ENCODE assay signal across 27 cellular contexts in genomic region chr13:94315188-94315587, GRCh38.
"Had no signal": no experiment of that assay in that cellular context is flagged by ENCODE, and none has a peak within 500 bp of the region (broad histone marks: within the 10 kb centered on the region; RNA-seq: fewer than 3 reads in every experiment).

No MANE protein-coding gene starts in this region.

- H3K9me3 Mint-ChIP-seq: activated naive CD4-positive, alpha-beta T cell treated with anti-CD3 and anti-CD28 coated beads for 36 hours; activated T-cell treated with anti-CD3 and anti-CD28 coated beads, Interleukin-2, amount 50 U/mL, for 4 hours; activated T-helper 17 cell treated with anti-CD3 and anti-CD28 coated beads, Interleukin-2, amount 50 U/mL, for 72 hours had no signal

- FAIRE-seq: TTC549 had no signal

- H3K27me3 ChIP-seq: adrenal gland, Peyer's patch had no signal

- H3K4me3 ChIP-seq: adrenal gland, Peyer's patch had no signal

- H3K27me3 Mint-ChIP-seq: activated naive CD8-positive, alpha-beta T cell; activated T-helper 17 cell treated with anti-CD3 and anti-CD28 coated beads, Interleukin-2, amount 50 U/mL, for 72 hours had no signal

- H3K4me2 ChIP-seq: KMS-11 had no signal

- H3K4me3 Mint-ChIP-seq: activated CD8-positive, alpha-beta T cell treated with anti-CD3 and anti-CD28 coated beads, Interleukin-2, amount 10 ng/mL, durations not matched to agents 7 days and 5 days; activated naive CD4-positive, alpha-beta T cell treated with anti-CD3 and anti-CD28 coated beads for 36 hours; activated naive CD8-positive, alpha-beta T cell; activated T-cell treated with anti-CD3 and anti-CD28 coated beads, Interleukin-2, amount 50 U/mL, for 4 hours; activated T-helper 17 cell treated with anti-CD3 and anti-CD28 coated beads, Interleukin-2, amount 50 U/mL, for 72 hours had no signal

- DNase-seq: activated CD4-positive, alpha-beta T cell treated with anti-CD3 and anti-CD28 coated beads for 4 hours; activated CD4-positive, alpha-beta T cell treated with anti-CD3 and anti-CD28 coated beads, Interleukin-2, amount 50 U/mL, for 4 hours; activated CD8-positive, alpha-beta T cell treated with anti-CD3 and anti-CD28 coated beads, Interleukin-2, amount 10 ng/mL, durations not matched to agents 7 days and 5 days; activated gamma-delta T cell; activated naive CD4-positive, alpha-beta T cell treated with anti-CD3 and anti-CD28 coated beads for 36 hours; activated T-cell treated with anti-CD3 and anti-CD28 coated beads, Interleukin-2, amount 50 U/mL, for 4 hours; adrenal gland; anterior cingulate cortex; central memory CD4-positive, alpha-beta T cell; MM.1S; NCI-H1105; NCI-H1436; NCI-H1694 treated with DMSO at 0.1 percent for 48 hours; NCI-H2029 treated with DMSO at 0.1 percent for 48 hours; NCI-H345; NCI-H510A; NCI-H526 treated with DMSO at 0.1 percent for 48 hours; NCI-H82; NK-92 treated with Interleukin-12 subunit alpha and Interleukin-12 subunit beta, amount 100 ng/mL, for 24 hours; Peyer's patch; SHP77 treated with DMSO at 0.1 percent for 48 hours; T1000 had no signal

- H3K27ac ChIP-seq: adrenal gland, KMS-11, Peyer's patch, VCaP had no signal

- H3K36me3 ChIP-seq: adrenal gland, Peyer's patch had no signal

- H3K9me3 ChIP-seq: adrenal gland, Peyer's patch had no signal

- H3K4me1 ChIP-seq: Peyer's patch had no signal

- H3K27ac Mint-ChIP-seq: activated CD8-positive, alpha-beta T cell treated with anti-CD3 and anti-CD28 coated beads, Interleukin-2, amount 10 ng/mL, durations not matched to agents 7 days and 5 days; activated naive CD4-positive, alpha-beta T cell treated with anti-CD3 and anti-CD28 coated beads for 36 hours; activated naive CD8-positive, alpha-beta T cell; activated T-helper 17 cell treated with anti-CD3 and anti-CD28 coated beads, Interleukin-2, amount 50 U/mL, for 72 hours had no signal

- ATAC-seq: activated CD8-positive, alpha-beta T cell treated with anti-CD3 and anti-CD28 coated beads, Interleukin-2, amount 10 ng/mL, durations not matched to agents 7 days and 5 days; activated T-cell treated with anti-CD3 and anti-CD28 coated beads, Interleukin-2, amount 50 U/mL, for 4 hours; activated T-helper 17 cell treated with anti-CD3 and anti-CD28 coated beads, Interleukin-2, amount 50 U/mL, for 72 hours had no signal

- H3K36me3 Mint-ChIP-seq: activated naive CD8-positive, alpha-beta T cell had no signal
